Comparison of ENCODE assay signal across 11 cellular contexts in the genomic region with DNA sequence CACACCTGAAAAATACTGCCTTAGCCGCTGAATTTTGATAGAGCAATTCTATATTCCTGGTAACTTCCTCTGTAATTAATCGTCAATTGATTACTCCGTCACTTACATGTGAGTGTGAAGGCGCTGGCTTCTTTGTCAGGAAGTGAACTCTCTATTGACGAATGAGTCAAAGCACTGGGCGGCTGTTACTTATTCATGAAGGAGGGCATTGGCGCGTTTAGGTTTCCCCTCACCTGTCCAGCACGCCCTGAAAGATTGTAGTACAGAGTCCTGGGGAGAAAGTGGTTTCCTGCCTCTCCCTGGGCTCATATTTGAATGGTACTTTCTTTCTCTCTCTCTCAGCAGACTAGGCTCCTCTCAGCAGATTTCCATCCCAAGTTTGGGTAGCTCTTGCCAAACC. TPM values are rescaled to one million over a fixed set of nuclear protein-coding genes. Genes with fewer than 3 reads are reported as not detected.
DNase-seq lines count a peak whose midpoint lies in the region; ATAC-seq and TF ChIP-seq lines count a peak whose summit lies in the region.
"Had no signal": no experiment of that assay in that cellular context is flagged by ENCODE, and none has a peak within 500 bp of the region (broad histone marks: within the 10 kb centered on the region; RNA-seq: fewer than 3 reads in every experiment).

No MANE protein-coding gene starts in this region.

- no peak for TF ChIP-seq POLR2A in body of pancreas (IDR thresholded peaks at IDR 0.05)

- H3K9me3 ChIP-seq in body of pancreas = no peaks in the 10 kb centered on the region

- peak; percentile 39 for ATAC-seq in HG03175 (IDR thresholded peaks at IDR 0.05; ENCODE audit: unreplicated experiment)
- peak; percentile 22 for ATAC-seq in body of pancreas
- no peak for ATAC-seq in naive thymus-derived CD8-positive, alpha-beta T cell
- ATAC-seq in HG03039 (IDR thresholded peaks at IDR 0.05; ENCODE audit: unreplicated experiment) = no peak
- ATAC-seq: GM23338 had no signal

- TF ChIP-seq CTCF in body of pancreas (IDR thresholded peaks at IDR 0.05) = no peak

- 30 to 33% methylated on average over 9 of the region's 9 CpGs for WGBS in body of pancreas, 2 donors

- no peaks in the 10 kb centered on the region for H3K9me3 Mint-ChIP-seq in T-helper 2 cell treated with Interferon-gamma antibody and Interleukin-4, amounts not matched to agents 5 μg/mL and 100 μg/mL, for 36 hours
- H3K9me3 Mint-ChIP-seq in naive thymus-derived CD8-positive, alpha-beta T cell = no peaks in the 10 kb centered on the region
- H3K9me3 Mint-ChIP-seq: GM23338 had no signal

- peaks cover 25% of the 10 kb centered on the region for H3K4me1 Mint-ChIP-seq in T-helper 2 cell treated with Interferon-gamma antibody and Interleukin-4, amounts not matched to agents 5 μg/mL and 100 μg/mL, for 36 hours (ENCODE audit: low read depth)
- peaks cover 17 to 58% (median 48%) of the 10 kb centered on the region in 4 donors for H3K4me1 Mint-ChIP-seq in naive thymus-derived CD8-positive, alpha-beta T cell

- DNase-seq in T-helper 2 cell treated with Interferon-gamma antibody and Interleukin-4, amounts not matched to agents 5 μg/mL and 100 μg/mL, for 36 hours (ENCODE audit: low spot score) = no peak
- DNase-seq in T-helper 2 cell = no peak
- peak in 3 of 4 donors; percentile 53 to 77 (median 59) for DNase-seq in body of pancreas
- no peak for DNase-seq in naive thymus-derived CD8-positive, alpha-beta T cell
- no peak for DNase-seq in head of caudate nucleus
- DNase-seq in NCI-H1436 treated with DMSO at 0.1 percent for 48 hours (lab: John Stamatoyannopoulos, UW) = no peak
- DNase-seq: NCI-H446 had no signal

- intact Hi-C loops in body of pancreas (cut with DNase I) (no loop called here), head of caudate nucleus (cut with DNase I) (no loop called here)

- no peak overlapping the region for H3K4me3 ChIP-seq in body of pancreas
- H3K4me3 ChIP-seq: GM23338, lung had no signal

- H3K27ac Mint-ChIP-seq in T-helper 2 cell treated with Interferon-gamma antibody and Interleukin-4, amounts not matched to agents 5 μg/mL and 100 μg/mL, for 36 hours = peak overlapping the region; percentile 24
- peak overlapping the region in 6 of 10 donors; percentile 6 to 87 (median 65) for H3K27ac Mint-ChIP-seq in naive thymus-derived CD8-positive, alpha-beta T cell
- H3K27ac Mint-ChIP-seq: GM23338 had no signal

- H3K27ac ChIP-seq in body of pancreas = peak overlapping the region in 2 of 4 donors; percentile 49 to 75

- H3K36me3 Mint-ChIP-seq in T-helper 2 cell treated with Interferon-gamma antibody and Interleukin-4, amounts not matched to agents 5 μg/mL and 100 μg/mL, for 36 hours (ENCODE audit: low read depth) = no peaks in the 10 kb centered on the region
- no peaks in the 10 kb centered on the region for H3K36me3 Mint-ChIP-seq in naive thymus-derived CD8-positive, alpha-beta T cell

- peaks cover 20% of the 10 kb centered on the region for H3K4me1 ChIP-seq in body of pancreas

- no peak overlapping the region for H3K4me3 Mint-ChIP-seq in T-helper 2 cell treated with Interferon-gamma antibody and Interleukin-4, amounts not matched to agents 5 μg/mL and 100 μg/mL, for 36 hours
- peak overlapping the region in 4 of 10 donors; percentile 5 to 52 (median 30) for H3K4me3 Mint-ChIP-seq in naive thymus-derived CD8-positive, alpha-beta T cell
- H3K4me3 Mint-ChIP-seq: GM23338 had no signal

- no peaks in the 10 kb centered on the region for H3K36me3 ChIP-seq in body of pancreas (replicated peaks in 1 of 2; ENCODE audit: insufficient read depth in 1 of 2, low read depth in 2 of 2)

- POLR2A ChIA-PET in naive thymus-derived CD8-positive, alpha-beta T cell (lab: Charles Lee) = interaction anchor here (0.5 to 2.0 kb wide), 5 partner anchors 13 to 862 kb away, joined by 3 to 4 read pairs (median 4); no protein-coding TSS in a partner anchor

- H3K27me3 Mint-ChIP-seq in T-helper 2 cell treated with Interferon-gamma antibody and Interleukin-4, amounts not matched to agents 5 μg/mL and 100 μg/mL, for 36 hours (ENCODE audit: low read depth) = peaks cover 2% of the 10 kb centered on the region
- no peaks in the 10 kb centered on the region for H3K27me3 Mint-ChIP-seq in naive thymus-derived CD8-positive, alpha-beta T cell

- H3K27me3 ChIP-seq in body of pancreas = no peaks in the 10 kb centered on the region

RNA-seq across cellular contexts. Expression of a gene that starts 21.0 kb away (rescaled TPM):
- 10 to 100 TPM; 21.0 to 63.9 TPM for total RNA-seq in body of pancreas
- total RNA-seq in naive thymus-derived CD8-positive, alpha-beta T cell = 1 to 10 TPM in 1 of 2 experiments, under 1 TPM in 1; 0.86 to 1.0 TPM
- 10 to 100 TPM; 21.2 to 43.9 (median 37.3) TPM for polyA plus RNA-seq in naive thymus-derived CD8-positive, alpha-beta T cell

RNA-seq across cellular contexts. Expression of a gene that starts 39.6 kb away (rescaled TPM):
- 10 to 100 TPM; 17.1 to 30.4 TPM for total RNA-seq in body of pancreas
- 10 to 100 TPM; 72.5 to 73.4 TPM for total RNA-seq in naive thymus-derived CD8-positive, alpha-beta T cell
- polyA plus RNA-seq in naive thymus-derived CD8-positive, alpha-beta T cell = 10 to 100 TPM; 24.3 to 46.6 (median 32.7) TPM

Comparison
In these comparisons a context has a peak if more than half of its experiments do, and no peak if none do; other contexts are left out.
1. DNase-seq: peak in body of pancreas (3 of 4); none in T-helper 2 cell treated with Interferon-gamma antibody and Interleukin-4, amounts not matched to agents 5 μg/mL and 100 μg/mL, for 36 hours (single experiment), T-helper 2 cell (0 of 5), naive thymus-derived CD8-positive, alpha-beta T cell (0 of 10), head of caudate nucleus (0 of 42) and NCI-H1436 treated with DMSO at 0.1 percent for 48 hours (single experiment).
2. ATAC-seq: peak in HG03175 (single experiment) and body of pancreas (single experiment); none in naive thymus-derived CD8-positive, alpha-beta T cell (0 of 2) and HG03039 (single experiment).
3. RNA of a gene that starts 21.0 kb away (total RNA-seq): 21.0 to 63.9 TPM in body of pancreas; 0.86 to 1.0 TPM in naive thymus-derived CD8-positive, alpha-beta T cell; every median in the first group is over 10 times any median in the second.